ENCODE assay signal across 8 cellular contexts in genomic region chr22:45994516-45995404, GRCh38. TPM values are rescaled to one million over a fixed set of nuclear protein-coding genes. Genes with fewer than 3 reads are reported as not detected.
DNase-seq lines count a peak whose midpoint lies in the region; ATAC-seq and TF ChIP-seq lines count a peak whose summit lies in the region.

No MANE protein-coding gene starts in this region.

- ATAC-seq in HG03025 (IDR thresholded peaks at IDR 0.05; ENCODE audit: low FRiP score, unreplicated experiment): no peak

- in situ Hi-C loops in G401 (cut with HindIII; ENCODE audit: low sequenced_read_pairs) (no loop called here), T47D (cut with HindIII; ENCODE audit: low pct_unique_long_range_greater_than_20kb, low sequenced_read_pairs) (no loop called here)

- H3K36me3 ChIP-seq in MG63: no peaks in the 10 kb centered on the region
- H3K36me3 ChIP-seq in WERI-Rb-1: no peaks in the 10 kb centered on the region

- H3K27me3 ChIP-seq in MG63 (no peaks in the 10 kb centered on the region), WERI-Rb-1 (ENCODE audit: insufficient read depth, low read depth, severe bottlenecking) (no peaks in the 10 kb centered on the region)

- H3K27ac ChIP-seq in WERI-Rb-1: no peak overlapping the region

- H3K4me3 ChIP-seq in MG63: no peak overlapping the region
- no peak overlapping the region for H3K4me3 ChIP-seq in WERI-Rb-1 (ENCODE audit: low read depth, low read length)

- peak; percentile 92 for TF ChIP-seq CTCF in WERI-Rb-1 (IDR thresholded peaks at IDR 0.05; ENCODE audit: low read depth, low read length)

- DNase-seq in G401 (ENCODE audit: low spot score): peak; percentile 77
- peak; percentile 73 for DNase-seq in MG63
- peak; percentile 81 for DNase-seq in WERI-Rb-1
- DNase-seq in T47D (ENCODE audit: low read depth in 1 of 2, low spot score in 1 of 2): peak; percentile 53 to 70
- DNase-seq in kidney tubule cell (ENCODE audit: low spot score): peak; percentile 71
- DNase-seq in stimulated activated CD4-positive, alpha-beta T cell treated with anti-CD3 and anti-CD28 coated beads, Interleukin-2, amount 100 ng/mL, for 48 hours: peak; percentile 87 to 90
- DNase-seq in DMS114 treated with DMSO at 0.1 percent for 48 hours (lab: John Stamatoyannopoulos, UW; ENCODE audit: unreplicated experiment): no peak

- H3K9me3 ChIP-seq in MG63: no peaks in the 10 kb centered on the region
- no peaks in the 10 kb centered on the region for H3K9me3 ChIP-seq in WERI-Rb-1 (ENCODE audit: severe bottlenecking)

RNA-seq across cellular contexts. Expression of gene WNT7B, which starts 17.8 kb away (rescaled TPM):
- not detected in 2 replicates for total RNA-seq in G401 (2014; rRNA removed; shearing (Covaris generic))
- 5.6 and 7.9 TPM in 2 replicates for total RNA-seq in MG63 (2014; rRNA removed; shearing (Covaris generic); ENCODE audit: low replicate concordance)
